In genomic region chr14:64503184-64503433, GRCh38 we compare ENCODE assay signal across 1 cellular context.
TF ChIP-seq lines count a peak whose summit lies in the region.

No MANE protein-coding gene starts in this region.

TF ChIP-seq in WTC11, 78 proteins besides CTCF, POLR2A, EP300 and RAD21 (continued from another document):
- TF ChIP-seq ZNF532 (CRISPR knock-in tag; IDR thresholded peaks at IDR 0.05; ENCODE audit: borderline replicate concordance) (no peak), CREB1 (CRISPR knock-in tag; IDR thresholded peaks at IDR 0.05) (no peak), GRHL2 (CRISPR knock-in tag; IDR thresholded peaks at IDR 0.05; ENCODE audit: insufficient replicate concordance, severe bottlenecking) (no peak), ZNF317 (CRISPR knock-in tag; IDR thresholded peaks at IDR 0.05; ENCODE audit: borderline replicate concordance, low read depth) (no peak), STAT6 (CRISPR knock-in tag; conservative IDR thresholded peaks at IDR 0.05; ENCODE audit: low read depth) (no peak), HMGA2 (CRISPR knock-in tag; IDR thresholded peaks at IDR 0.05) (no peak), ZSCAN18 (CRISPR knock-in tag; IDR thresholded peaks at IDR 0.05) (no peak), ZNF121 (CRISPR knock-in tag; IDR thresholded peaks at IDR 0.05) (no peak), MLX (CRISPR knock-in tag; IDR thresholded peaks at IDR 0.05) (no peak; the same call in 1 of the 2 replicates), SMAD4 (CRISPR knock-in tag; IDR thresholded peaks at IDR 0.05) (no peak), PREB (CRISPR knock-in tag; IDR thresholded peaks at IDR 0.05; ENCODE audit: borderline replicate concordance) (no peak), FOXJ3 (CRISPR knock-in tag; IDR thresholded peaks at IDR 0.05; ENCODE audit: borderline replicate concordance) (no peak), ATF2 (CRISPR knock-in tag; IDR thresholded peaks at IDR 0.05; ENCODE audit: borderline replicate concordance, low read depth) (no peak), ELF4 (CRISPR knock-in tag; IDR thresholded peaks at IDR 0.05; ENCODE audit: low read depth) (no peak)
TF ChIP-seq in WTC11: peak in this region for 0.
